Comparison of ENCODE assay signal across 8 cellular contexts in genomic region chr2:176178271-176178806, GRCh38. TPM values are rescaled to one million over a fixed set of nuclear protein-coding genes. Genes with fewer than 3 reads are reported as not detected.
DNase-seq lines count a peak whose midpoint lies in the region; ATAC-seq, FAIRE-seq and TF ChIP-seq lines count a peak whose summit lies in the region.

No MANE protein-coding gene starts in this region.

- DNase-seq in HepG2 (ENCODE audit: low spot score) (no peak), CD1c-positive myeloid dendritic cell (ENCODE audit: extremely low spot score) (no peak), hepatic stellate cell (ENCODE audit: low spot score) (no peak)

- TF ChIP-seq POLR2A in HepG2 (IDR thresholded peaks at IDR 0.05; ENCODE audit: insufficient read depth in 1 of 2, low read depth in 2 of 2, low read length in 2 of 2) = no peak

- no peak overlapping the region for H3K9ac ChIP-seq in HepG2 (ENCODE audit: insufficient read depth, low read depth, low read length)

- no peak for TF ChIP-seq EP300 in HepG2 (IDR thresholded peaks at IDR 0.05; ENCODE audit: low read depth in 2 of 2, low read length in 2 of 2)
- TF ChIP-seq EP300 in HepG2 (CRISPR knock-in tag; IDR thresholded peaks at IDR 0.05; ENCODE audit: borderline replicate concordance) = no peak

- in situ Hi-C loops in HepG2 (cut with HindIII; ENCODE audit: extremely low pct_ligation_motif_present, low pct_unique_long_range_greater_than_20kb) = no loop called here

- CTCF ChIA-PET in HepG2 (lab: Yijun Ruan, JAX; ENCODE audit: low intra/inter-chr PET ratio, low total read pairs) = no interaction called here

- H2AFZ ChIP-seq in ACC112 (ENCODE audit: low read length, unreplicated experiment) = peak overlapping the region; percentile 70
- no peak overlapping the region for H2AFZ ChIP-seq in HepG2 (ENCODE audit: low read length)

- H3K4me2 ChIP-seq in HepG2 (ENCODE audit: low read depth, low read length) = no peak overlapping the region

- no peak for TF ChIP-seq RAD21 in HepG2 (CRISPR knock-in tag; IDR thresholded peaks at IDR 0.05)

- 87% methylated on average over 33 of the region's 40 CpGs for WGBS in HepG2 (ENCODE audit: low lambda C conversion rate)

- H3K4me1 ChIP-seq in ACC112 (ENCODE audit: control insufficient read depth, insufficient read depth, low read length, unreplicated experiment) (no peaks in the 10 kb centered on the region), HepG2 (ENCODE audit: insufficient read depth, low read length) (peaks cover 33% of the 10 kb centered on the region)

- BruUV-seq in HepG2 (replicated peaks; lab: Mats Ljungman, UMichigan) = no TSS peak

- FAIRE-seq in HepG2 (lab: Jason Lieb, UNC) = no peak

- no peak overlapping the region for H3K27ac ChIP-seq in ACC112 (ENCODE audit: low read depth, low read length)
- peak overlapping the region; percentile 54 for H3K27ac ChIP-seq in VCaP
- H3K27ac ChIP-seq in HepG2 (ENCODE audit: extremely low read length, insufficient read depth, low read length) = no peak overlapping the region

- ATAC-seq in HG03439 (IDR thresholded peaks at IDR 0.05; ENCODE audit: unreplicated experiment) (peak; percentile 58), HepG2 (no peak), GM21447 (IDR thresholded peaks at IDR 0.05; ENCODE audit: unreplicated experiment) (no peak), GM18519 (IDR thresholded peaks at IDR 0.05; ENCODE audit: low FRiP score, unreplicated experiment) (no peak)

- H3K4me3 ChIP-seq in ACC112 (ENCODE audit: low read depth, low read length) (peak overlapping the region; percentile 83), HepG2 (replicated peaks in 1 of 3; ENCODE audit: insufficient read depth in 1 of 3, low read depth in 2 of 3, low read length in 3 of 3) (no peak overlapping the region)

- H3K27me3 ChIP-seq in ACC112 (ENCODE audit: insufficient read depth, low read length) (peaks cover 13% of the 10 kb centered on the region; the same call in 1 of the 2 replicates), HepG2 (ENCODE audit: control insufficient read depth in 1 of 2, insufficient read depth in 2 of 2, low read length in 2 of 2) (no peaks in the 10 kb centered on the region; a peak in 2 of 5 replicates)

- H3K36me3 ChIP-seq in ACC112 (ENCODE audit: insufficient read depth, low read length) (no peaks in the 10 kb centered on the region), HepG2 (replicated peaks in 1 of 2; ENCODE audit: control insufficient read depth in 1 of 2, insufficient read depth in 2 of 2, low read length in 2 of 2) (peaks cover 2 to 47% of the 10 kb centered on the region in 2 experiments)

- H3K79me2 ChIP-seq in ACC112 (ENCODE audit: control insufficient read depth, insufficient read depth, low read length, unreplicated experiment) (no peaks in the 10 kb centered on the region), HepG2 (ENCODE audit: insufficient read depth, low read length) (peaks cover 14% of the 10 kb centered on the region)

- TF ChIP-seq CTCF in VCaP (conservative IDR thresholded peaks at IDR 0.05) = no peak
- no peak for TF ChIP-seq CTCF in HepG2 (CRISPR knock-in tag; IDR thresholded peaks at IDR 0.05)

- intact Hi-C loops in HepG2 (cut with micrococcal nuclease; ENCODE audit: unreplicated experiment) = no loop called here

- POLR2A ChIA-PET in HepG2 (lab: Yijun Ruan, JAX) = interaction anchor here (1.2 kb wide), 1 partner anchor 9 kb away, joined by 4 read pairs; no protein-coding TSS in a partner anchor

- H3K9me3 ChIP-seq in HepG2 (ENCODE audit: low read length) = no peaks in the 10 kb centered on the region

- peaks cover 4% of the 10 kb centered on the region; the same call in 1 of the 2 replicates for H4K20me1 ChIP-seq in HepG2 (ENCODE audit: insufficient read depth, low read length)

RNA-seq across cellular contexts. Expression of gene HOXD1, which starts 10.1 kb away (rescaled TPM):
- total RNA-seq in HepG2 (2016; rRNA removed; fragmentation: Illumina TruSeq; extraction: Trizol) = 10.0 and 10.4 TPM in 2 replicates
- 3.9 and 5.5 TPM in 2 replicates for total RNA-seq in HepG2 (2016; cell fraction: cytosol; rRNA removed; fragmentation: Illumina TruSeq; extraction: Trizol; ENCODE audit: low read depth)
- 9.0 and 10.0 TPM in 2 replicates for total RNA-seq in HepG2 (2016; cell fraction: insoluble cytoplasmic fraction; rRNA removed; fragmentation: Illumina TruSeq; extraction: Trizol)
- 12.1 and 12.7 TPM in 2 replicates for total RNA-seq in HepG2 (2016; cell fraction: membrane; rRNA removed; fragmentation: Illumina TruSeq; extraction: Trizol)
- total RNA-seq in HepG2 (2016; cell fraction: nucleus; rRNA removed; fragmentation: Illumina TruSeq; extraction: Trizol) = 9.0 and 9.2 TPM in 2 replicates
- polyA plus RNA-seq in HepG2 (2011; rRNA removed) = 11.4 and 22.3 TPM in 2 replicates
- 11.0 and 19.4 TPM in 2 replicates for polyA plus RNA-seq in HepG2 (2011; cell fraction: cytosol; rRNA removed)
- 25.8 and 48.1 TPM in 2 replicates for polyA plus RNA-seq in HepG2 (2011; cell fraction: nucleus; rRNA removed)
- 4.8 and 6.2 TPM in 2 replicates for polyA plus RNA-seq in HepG2 (2012)
- 6.7 and 8.7 TPM in 2 replicates for polyA plus RNA-seq in HepG2 (2016; cell fraction: cytosol; fragmentation: Illumina TruSeq; extraction: Trizol; ENCODE audit: low read depth)
- 20.9 and 25.0 TPM in 2 replicates for polyA plus RNA-seq in HepG2 (2016; cell fraction: insoluble cytoplasmic fraction; fragmentation: Illumina TruSeq; extraction: Trizol; ENCODE audit: low read depth)
- polyA plus RNA-seq in HepG2 (2016; cell fraction: membrane; fragmentation: Illumina TruSeq; extraction: Trizol; ENCODE audit: low read depth) = 17.7 and 19.0 TPM in 2 replicates
- polyA plus RNA-seq in HepG2 (2016; cell fraction: nucleus; fragmentation: Illumina TruSeq; extraction: Trizol; ENCODE audit: insufficient read depth, low read depth) = 28.7 and 32.9 TPM in 2 replicates
- polyA minus RNA-seq in HepG2 (2011; rRNA and poly(A)+ RNA removed; ENCODE audit: low replicate concordance) = 9.8 TPM in 1 of 2 replicates, not detected in the other
- polyA minus RNA-seq in HepG2 (2011; cell fraction: cytosol; rRNA and poly(A)+ RNA removed) = 7.5 and 12.1 TPM in 2 replicates
- polyA minus RNA-seq in HepG2 (2011; cell fraction: nucleus; rRNA and poly(A)+ RNA removed) = 6.0 and 15.7 TPM in 2 replicates

RNA-seq across cellular contexts. Expression of gene HOXD3, which starts 21.2 kb away (rescaled TPM):
- total RNA-seq in HepG2 (2016; rRNA removed; fragmentation: Illumina TruSeq; extraction: Trizol) = 0.08 and 0.09 TPM in 2 replicates
- total RNA-seq in HepG2 (2016; cell fraction: cytosol; rRNA removed; fragmentation: Illumina TruSeq; extraction: Trizol; ENCODE audit: low read depth) = not detected in 2 replicates
- 0.04 TPM in 1 of 2 replicates, not detected in the other for total RNA-seq in HepG2 (2016; cell fraction: insoluble cytoplasmic fraction; rRNA removed; fragmentation: Illumina TruSeq; extraction: Trizol)
- 0.06 and 0.14 TPM in 2 replicates for total RNA-seq in HepG2 (2016; cell fraction: membrane; rRNA removed; fragmentation: Illumina TruSeq; extraction: Trizol)
- 0.19 TPM in 1 of 2 replicates, not detected in the other for total RNA-seq in HepG2 (2016; cell fraction: nucleus; rRNA removed; fragmentation: Illumina TruSeq; extraction: Trizol)
- 0.05 TPM in 1 of 2 replicates, not detected in the other for polyA plus RNA-seq in HepG2 (2011; rRNA removed)
- polyA plus RNA-seq in HepG2 (2011; cell fraction: cytosol; rRNA removed) = not detected in 2 replicates
- 0.07 TPM in 1 of 2 replicates, not detected in the other for polyA plus RNA-seq in HepG2 (2011; cell fraction: nucleus; rRNA removed)
- polyA plus RNA-seq in HepG2 (2012) = 0.09 TPM in 1 of 2 replicates, not detected in the other
- not detected in 2 replicates for polyA plus RNA-seq in HepG2 (2016; cell fraction: cytosol; fragmentation: Illumina TruSeq; extraction: Trizol; ENCODE audit: low read depth)
- polyA plus RNA-seq in HepG2 (2016; cell fraction: insoluble cytoplasmic fraction; fragmentation: Illumina TruSeq; extraction: Trizol; ENCODE audit: low read depth) = 0.28 TPM in 1 of 2 replicates, not detected in the other
- polyA plus RNA-seq in HepG2 (2016; cell fraction: membrane; fragmentation: Illumina TruSeq; extraction: Trizol; ENCODE audit: low read depth) = 0.07 TPM in 1 of 2 replicates, not detected in the other
- not detected in 2 replicates for polyA plus RNA-seq in HepG2 (2016; cell fraction: nucleus; fragmentation: Illumina TruSeq; extraction: Trizol; ENCODE audit: insufficient read depth, low read depth)
- polyA minus RNA-seq in HepG2 (2011; rRNA and poly(A)+ RNA removed; ENCODE audit: low replicate concordance) = not detected in 2 replicates
- polyA minus RNA-seq in HepG2 (2011; cell fraction: cytosol; rRNA and poly(A)+ RNA removed) = not detected in 2 replicates
- polyA minus RNA-seq in HepG2 (2011; cell fraction: nucleus; rRNA and poly(A)+ RNA removed) = not detected in 2 replicates

RNA-seq across cellular contexts. Expression of gene HOXD4, which starts 27.0 kb away (rescaled TPM):
- total RNA-seq in HepG2 (2016; rRNA removed; fragmentation: Illumina TruSeq; extraction: Trizol) = 0.31 TPM in 1 of 2 replicates, not detected in the other
- not detected in 2 replicates for total RNA-seq in HepG2 (2016; cell fraction: cytosol; rRNA removed; fragmentation: Illumina TruSeq; extraction: Trizol; ENCODE audit: low read depth)
- total RNA-seq in HepG2 (2016; cell fraction: insoluble cytoplasmic fraction; rRNA removed; fragmentation: Illumina TruSeq; extraction: Trizol) = 0.19 TPM in 1 of 2 replicates, not detected in the other
- total RNA-seq in HepG2 (2016; cell fraction: membrane; rRNA removed; fragmentation: Illumina TruSeq; extraction: Trizol) = 0.12 TPM in 1 of 2 replicates, not detected in the other
- total RNA-seq in HepG2 (2016; cell fraction: nucleus; rRNA removed; fragmentation: Illumina TruSeq; extraction: Trizol) = 0.34 TPM in 1 of 2 replicates, not detected in the other
- not detected in 2 replicates for polyA plus RNA-seq in HepG2 (2011; rRNA removed)
- not detected in 2 replicates for polyA plus RNA-seq in HepG2 (2011; cell fraction: cytosol; rRNA removed)
- polyA plus RNA-seq in HepG2 (2011; cell fraction: nucleus; rRNA removed) = not detected in 2 replicates
- polyA plus RNA-seq in HepG2 (2012) = not detected in 2 replicates
- polyA plus RNA-seq in HepG2 (2016; cell fraction: cytosol; fragmentation: Illumina TruSeq; extraction: Trizol; ENCODE audit: low read depth) = 0.15 TPM in 1 of 2 replicates, not detected in the other
- polyA plus RNA-seq in HepG2 (2016; cell fraction: insoluble cytoplasmic fraction; fragmentation: Illumina TruSeq; extraction: Trizol; ENCODE audit: low read depth) = not detected in 2 replicates
- 0.10 and 0.17 TPM in 2 replicates for polyA plus RNA-seq in HepG2 (2016; cell fraction: membrane; fragmentation: Illumina TruSeq; extraction: Trizol; ENCODE audit: low read depth)
- polyA plus RNA-seq in HepG2 (2016; cell fraction: nucleus; fragmentation: Illumina TruSeq; extraction: Trizol; ENCODE audit: insufficient read depth, low read depth) = 0.43 and 1.4 TPM in 2 replicates
- polyA minus RNA-seq in HepG2 (2011; rRNA and poly(A)+ RNA removed; ENCODE audit: low replicate concordance) = not detected in 2 replicates
- polyA minus RNA-seq in HepG2 (2011; cell fraction: cytosol; rRNA and poly(A)+ RNA removed) = not detected in 2 replicates
- polyA minus RNA-seq in HepG2 (2011; cell fraction: nucleus; rRNA and poly(A)+ RNA removed) = not detected in 2 replicates

RNA-seq across cellular contexts. Expression of gene HOXD8, which starts 48.8 kb away (rescaled TPM):
- not detected in 2 replicates for total RNA-seq in HepG2 (2016; rRNA removed; fragmentation: Illumina TruSeq; extraction: Trizol)
- not detected in 2 replicates for total RNA-seq in HepG2 (2016; cell fraction: cytosol; rRNA removed; fragmentation: Illumina TruSeq; extraction: Trizol; ENCODE audit: low read depth)
- not detected in 2 replicates for total RNA-seq in HepG2 (2016; cell fraction: insoluble cytoplasmic fraction; rRNA removed; fragmentation: Illumina TruSeq; extraction: Trizol)
- total RNA-seq in HepG2 (2016; cell fraction: membrane; rRNA removed; fragmentation: Illumina TruSeq; extraction: Trizol) = not detected in 2 replicates
- not detected in 2 replicates for total RNA-seq in HepG2 (2016; cell fraction: nucleus; rRNA removed; fragmentation: Illumina TruSeq; extraction: Trizol)
- polyA plus RNA-seq in HepG2 (2011; rRNA removed) = not detected in 2 replicates
- not detected in 2 replicates for polyA plus RNA-seq in HepG2 (2011; cell fraction: cytosol; rRNA removed)
- polyA plus RNA-seq in HepG2 (2011; cell fraction: nucleus; rRNA removed) = not detected in 2 replicates
- polyA plus RNA-seq in HepG2 (2012) = not detected in 2 replicates
- polyA plus RNA-seq in HepG2 (2016; cell fraction: cytosol; fragmentation: Illumina TruSeq; extraction: Trizol; ENCODE audit: low read depth) = not detected in 2 replicates
- not detected in 2 replicates for polyA plus RNA-seq in HepG2 (2016; cell fraction: insoluble cytoplasmic fraction; fragmentation: Illumina TruSeq; extraction: Trizol; ENCODE audit: low read depth)
- polyA plus RNA-seq in HepG2 (2016; cell fraction: membrane; fragmentation: Illumina TruSeq; extraction: Trizol; ENCODE audit: low read depth) = not detected in 2 replicates
- not detected in 2 replicates for polyA plus RNA-seq in HepG2 (2016; cell fraction: nucleus; fragmentation: Illumina TruSeq; extraction: Trizol; ENCODE audit: insufficient read depth, low read depth)
- not detected in 2 replicates for polyA minus RNA-seq in HepG2 (2011; rRNA and poly(A)+ RNA removed; ENCODE audit: low replicate concordance)
- polyA minus RNA-seq in HepG2 (2011; cell fraction: cytosol; rRNA and poly(A)+ RNA removed) = not detected in 2 replicates
- not detected in 2 replicates for polyA minus RNA-seq in HepG2 (2011; cell fraction: nucleus; rRNA and poly(A)+ RNA removed)

RNA-seq across cellular contexts. Expression of gene HOXD9, which starts 55.8 kb away (rescaled TPM):
- not detected in 2 replicates for total RNA-seq in HepG2 (2016; rRNA removed; fragmentation: Illumina TruSeq; extraction: Trizol)
- total RNA-seq in HepG2 (2016; cell fraction: cytosol; rRNA removed; fragmentation: Illumina TruSeq; extraction: Trizol; ENCODE audit: low read depth) = not detected in 2 replicates
- total RNA-seq in HepG2 (2016; cell fraction: insoluble cytoplasmic fraction; rRNA removed; fragmentation: Illumina TruSeq; extraction: Trizol) = not detected in 2 replicates
- not detected in 2 replicates for total RNA-seq in HepG2 (2016; cell fraction: membrane; rRNA removed; fragmentation: Illumina TruSeq; extraction: Trizol)
- not detected in 2 replicates for total RNA-seq in HepG2 (2016; cell fraction: nucleus; rRNA removed; fragmentation: Illumina TruSeq; extraction: Trizol)
- polyA plus RNA-seq in HepG2 (2011; rRNA removed) = not detected in 2 replicates
- polyA plus RNA-seq in HepG2 (2011; cell fraction: cytosol; rRNA removed) = not detected in 2 replicates
- not detected in 2 replicates for polyA plus RNA-seq in HepG2 (2011; cell fraction: nucleus; rRNA removed)
- not detected in 2 replicates for polyA plus RNA-seq in HepG2 (2012)
- polyA plus RNA-seq in HepG2 (2016; cell fraction: cytosol; fragmentation: Illumina TruSeq; extraction: Trizol; ENCODE audit: low read depth) = not detected in 2 replicates
- not detected in 2 replicates for polyA plus RNA-seq in HepG2 (2016; cell fraction: insoluble cytoplasmic fraction; fragmentation: Illumina TruSeq; extraction: Trizol; ENCODE audit: low read depth)
- polyA plus RNA-seq in HepG2 (2016; cell fraction: membrane; fragmentation: Illumina TruSeq; extraction: Trizol; ENCODE audit: low read depth) = not detected in 2 replicates
- not detected in 2 replicates for polyA plus RNA-seq in HepG2 (2016; cell fraction: nucleus; fragmentation: Illumina TruSeq; extraction: Trizol; ENCODE audit: insufficient read depth, low read depth)
- polyA minus RNA-seq in HepG2 (2011; rRNA and poly(A)+ RNA removed; ENCODE audit: low replicate concordance) = 0.61 TPM in 1 of 2 replicates, not detected in the other
- polyA minus RNA-seq in HepG2 (2011; cell fraction: cytosol; rRNA and poly(A)+ RNA removed) = not detected in 2 replicates
- polyA minus RNA-seq in HepG2 (2011; cell fraction: nucleus; rRNA and poly(A)+ RNA removed) = not detected in 2 replicates
